In the genomic region with DNA sequence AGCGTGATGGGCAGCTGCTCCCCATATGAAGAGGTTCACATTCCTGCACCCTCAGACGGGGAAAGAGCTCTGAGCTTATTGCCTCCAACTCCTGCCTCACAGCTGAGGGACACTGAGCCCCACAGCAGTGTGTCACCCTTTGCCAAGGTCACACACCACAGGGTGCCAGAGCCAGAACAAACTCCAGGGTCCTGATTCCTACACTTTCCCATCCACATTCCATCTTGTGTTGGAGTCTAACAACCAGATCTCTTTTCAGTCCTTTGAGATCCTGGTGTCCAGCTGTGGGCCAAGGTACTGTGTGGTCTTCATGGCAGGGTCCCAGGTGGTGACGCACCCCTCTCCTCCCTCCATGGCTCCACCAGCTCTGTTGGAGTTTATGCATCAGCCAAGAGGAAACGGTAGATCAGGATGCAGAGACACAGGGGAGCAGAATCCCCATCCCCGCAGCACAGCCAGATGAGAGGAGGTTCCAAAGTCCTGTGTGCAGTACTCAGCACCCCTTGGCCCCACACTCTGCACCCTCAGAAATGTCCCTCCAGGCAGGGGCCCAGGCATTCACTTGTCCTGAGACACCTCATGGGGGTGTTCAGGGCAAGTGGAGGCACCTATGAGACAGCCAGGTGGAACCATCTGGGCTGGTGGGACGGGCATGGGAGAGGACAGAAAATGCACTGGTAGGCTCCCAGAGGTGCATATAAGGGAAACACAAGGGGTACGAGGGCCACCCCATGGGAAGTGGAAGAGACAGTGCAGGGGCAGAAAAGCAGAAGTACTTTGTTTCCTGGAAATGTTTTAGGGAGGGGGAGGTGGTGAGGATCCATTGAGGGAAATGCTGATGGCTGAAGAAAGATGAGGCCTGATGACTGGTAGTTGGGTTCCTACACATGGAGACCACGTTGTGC, we compare ENCODE assay signal across 1 cellular context.
A peak's percentile ranks its signal among the peaks of the same experiment; 100 is the strongest.
TF ChIP-seq lines count a peak whose summit lies in the region.

No MANE protein-coding gene starts in this region.

TF ChIP-seq in K562, 482 proteins besides CTCF, POLR2A, EP300 and RAD21 (continued from another document and continues in another):
- TF ChIP-seq, protein P1, sequence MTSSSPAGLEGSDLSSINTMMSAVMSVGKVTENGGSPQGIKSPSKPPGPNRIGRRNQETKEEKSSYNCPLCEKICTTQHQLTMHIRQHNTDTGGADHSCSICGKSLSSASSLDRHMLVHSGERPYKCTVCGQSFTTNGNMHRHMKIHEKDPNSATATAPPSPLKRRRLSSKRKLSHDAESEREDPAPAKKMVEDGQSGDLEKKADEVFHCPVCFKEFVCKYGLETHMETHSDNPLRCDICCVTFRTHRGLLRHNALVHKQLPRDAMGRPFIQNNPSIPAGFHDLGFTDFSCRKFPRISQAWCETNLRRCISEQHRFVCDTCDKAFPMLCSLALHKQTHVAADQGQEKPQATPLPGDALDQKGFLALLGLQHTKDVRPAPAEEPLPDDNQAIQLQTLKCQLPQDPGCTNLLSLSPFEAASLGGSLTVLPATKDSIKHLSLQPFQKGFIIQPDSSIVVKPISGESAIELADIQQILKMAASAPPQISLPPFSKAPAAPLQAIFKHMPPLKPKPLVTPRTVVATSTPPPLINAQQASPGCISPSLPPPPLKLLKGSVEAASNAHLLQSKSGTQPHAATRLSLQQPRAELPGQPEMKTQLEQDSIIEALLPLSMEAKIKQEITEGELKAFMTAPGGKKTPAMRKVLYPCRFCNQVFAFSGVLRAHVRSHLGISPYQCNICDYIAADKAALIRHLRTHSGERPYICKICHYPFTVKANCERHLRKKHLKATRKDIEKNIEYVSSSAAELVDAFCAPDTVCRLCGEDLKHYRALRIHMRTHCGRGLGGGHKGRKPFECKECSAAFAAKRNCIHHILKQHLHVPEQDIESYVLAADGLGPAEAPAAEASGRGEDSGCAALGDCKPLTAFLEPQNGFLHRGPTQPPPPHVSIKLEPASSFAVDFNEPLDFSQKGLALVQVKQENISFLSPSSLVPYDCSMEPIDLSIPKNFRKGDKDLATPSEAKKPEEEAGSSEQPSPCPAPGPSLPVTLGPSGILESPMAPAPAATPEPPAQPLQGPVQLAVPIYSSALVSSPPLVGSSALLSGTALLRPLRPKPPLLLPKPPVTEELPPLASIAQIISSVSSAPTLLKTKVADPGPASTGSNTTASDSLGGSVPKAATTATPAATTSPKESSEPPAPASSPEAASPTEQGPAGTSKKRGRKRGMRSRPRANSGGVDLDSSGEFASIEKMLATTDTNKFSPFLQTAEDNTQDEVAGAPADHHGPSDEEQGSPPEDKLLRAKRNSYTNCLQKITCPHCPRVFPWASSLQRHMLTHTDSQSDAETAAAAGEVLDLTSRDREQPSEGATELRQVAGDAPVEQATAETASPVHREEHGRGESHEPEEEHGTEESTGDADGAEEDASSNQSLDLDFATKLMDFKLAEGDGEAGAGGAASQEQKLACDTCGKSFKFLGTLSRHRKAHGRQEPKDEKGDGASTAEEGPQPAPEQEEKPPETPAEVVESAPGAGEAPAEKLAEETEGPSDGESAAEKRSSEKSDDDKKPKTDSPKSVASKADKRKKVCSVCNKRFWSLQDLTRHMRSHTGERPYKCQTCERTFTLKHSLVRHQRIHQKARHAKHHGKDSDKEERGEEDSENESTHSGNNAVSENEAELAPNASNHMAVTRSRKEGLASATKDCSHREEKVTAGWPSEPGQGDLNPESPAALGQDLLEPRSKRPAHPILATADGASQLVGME (CRISPR knock-in tag; IDR thresholded peaks at IDR 0.05), result no peak
- TF ChIP-seq PRMT5 (CRISPR knock-in tag; IDR thresholded peaks at IDR 0.05), result 0 out of 2 replicates have a peak, but pooled peaks have one; percentile 45
- no peak for TF ChIP-seq KAT2B (IDR thresholded peaks at IDR 0.05; ENCODE audit: low read depth, low read length)
- TF ChIP-seq FOXK2 (conservative IDR thresholded peaks at IDR 0.05 in 1 of 2, IDR thresholded peaks at IDR 0.05 in 1 of 2; ENCODE audit: low read depth in 2 of 2), result no peak
- TF ChIP-seq, protein P2, sequence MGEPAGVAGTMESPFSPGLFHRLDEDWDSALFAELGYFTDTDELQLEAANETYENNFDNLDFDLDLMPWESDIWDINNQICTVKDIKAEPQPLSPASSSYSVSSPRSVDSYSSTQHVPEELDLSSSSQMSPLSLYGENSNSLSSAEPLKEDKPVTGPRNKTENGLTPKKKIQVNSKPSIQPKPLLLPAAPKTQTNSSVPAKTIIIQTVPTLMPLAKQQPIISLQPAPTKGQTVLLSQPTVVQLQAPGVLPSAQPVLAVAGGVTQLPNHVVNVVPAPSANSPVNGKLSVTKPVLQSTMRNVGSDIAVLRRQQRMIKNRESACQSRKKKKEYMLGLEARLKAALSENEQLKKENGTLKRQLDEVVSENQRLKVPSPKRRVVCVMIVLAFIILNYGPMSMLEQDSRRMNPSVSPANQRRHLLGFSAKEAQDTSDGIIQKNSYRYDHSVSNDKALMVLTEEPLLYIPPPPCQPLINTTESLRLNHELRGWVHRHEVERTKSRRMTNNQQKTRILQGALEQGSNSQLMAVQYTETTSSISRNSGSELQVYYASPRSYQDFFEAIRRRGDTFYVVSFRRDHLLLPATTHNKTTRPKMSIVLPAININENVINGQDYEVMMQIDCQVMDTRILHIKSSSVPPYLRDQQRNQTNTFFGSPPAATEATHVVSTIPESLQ (CRISPR knock-in tag; IDR thresholded peaks at IDR 0.05), result no peak
- TF ChIP-seq PCBP2 (IDR thresholded peaks at IDR 0.05; ENCODE audit: low read depth, low read length, poor library complexity, severe bottlenecking), result no peak
- TF ChIP-seq FOXJ2 (tag; IDR thresholded peaks at IDR 0.05), result no peak
- TF ChIP-seq, protein P3, sequence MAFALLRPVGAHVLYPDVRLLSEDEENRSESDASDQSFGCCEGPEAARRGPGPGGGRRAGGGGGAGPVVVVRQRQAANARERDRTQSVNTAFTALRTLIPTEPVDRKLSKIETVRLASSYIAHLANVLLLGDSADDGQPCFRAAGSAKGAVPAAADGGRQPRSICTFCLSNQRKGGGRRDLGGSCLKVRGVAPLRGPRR (CRISPR knock-in tag; IDR thresholded peaks at IDR 0.05), result no peak
- no peak for TF ChIP-seq MCM3 (IDR thresholded peaks at IDR 0.05)
- TF ChIP-seq, protein P4, sequence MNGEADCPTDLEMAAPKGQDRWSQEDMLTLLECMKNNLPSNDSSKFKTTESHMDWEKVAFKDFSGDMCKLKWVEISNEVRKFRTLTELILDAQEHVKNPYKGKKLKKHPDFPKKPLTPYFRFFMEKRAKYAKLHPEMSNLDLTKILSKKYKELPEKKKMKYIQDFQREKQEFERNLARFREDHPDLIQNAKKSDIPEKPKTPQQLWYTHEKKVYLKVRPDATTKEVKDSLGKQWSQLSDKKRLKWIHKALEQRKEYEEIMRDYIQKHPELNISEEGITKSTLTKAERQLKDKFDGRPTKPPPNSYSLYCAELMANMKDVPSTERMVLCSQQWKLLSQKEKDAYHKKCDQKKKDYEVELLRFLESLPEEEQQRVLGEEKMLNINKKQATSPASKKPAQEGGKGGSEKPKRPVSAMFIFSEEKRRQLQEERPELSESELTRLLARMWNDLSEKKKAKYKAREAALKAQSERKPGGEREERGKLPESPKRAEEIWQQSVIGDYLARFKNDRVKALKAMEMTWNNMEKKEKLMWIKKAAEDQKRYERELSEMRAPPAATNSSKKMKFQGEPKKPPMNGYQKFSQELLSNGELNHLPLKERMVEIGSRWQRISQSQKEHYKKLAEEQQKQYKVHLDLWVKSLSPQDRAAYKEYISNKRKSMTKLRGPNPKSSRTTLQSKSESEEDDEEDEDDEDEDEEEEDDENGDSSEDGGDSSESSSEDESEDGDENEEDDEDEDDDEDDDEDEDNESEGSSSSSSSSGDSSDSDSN (IDR thresholded peaks at IDR 0.05; ENCODE audit: borderline replicate concordance in 1 of 2, low read depth in 2 of 2, low read length in 2 of 2), result no peak
- TF ChIP-seq SRSF7 (optimal IDR thresholded peaks at IDR 0.05; ENCODE audit: low read depth, low read length), result no peak
- TF ChIP-seq ZNF583 (CRISPR knock-in tag; IDR thresholded peaks at IDR 0.05), result no peak
- TF ChIP-seq STAT5B (CRISPR knock-in tag; IDR thresholded peaks at IDR 0.05), result no peak
- TF ChIP-seq, protein P5, sequence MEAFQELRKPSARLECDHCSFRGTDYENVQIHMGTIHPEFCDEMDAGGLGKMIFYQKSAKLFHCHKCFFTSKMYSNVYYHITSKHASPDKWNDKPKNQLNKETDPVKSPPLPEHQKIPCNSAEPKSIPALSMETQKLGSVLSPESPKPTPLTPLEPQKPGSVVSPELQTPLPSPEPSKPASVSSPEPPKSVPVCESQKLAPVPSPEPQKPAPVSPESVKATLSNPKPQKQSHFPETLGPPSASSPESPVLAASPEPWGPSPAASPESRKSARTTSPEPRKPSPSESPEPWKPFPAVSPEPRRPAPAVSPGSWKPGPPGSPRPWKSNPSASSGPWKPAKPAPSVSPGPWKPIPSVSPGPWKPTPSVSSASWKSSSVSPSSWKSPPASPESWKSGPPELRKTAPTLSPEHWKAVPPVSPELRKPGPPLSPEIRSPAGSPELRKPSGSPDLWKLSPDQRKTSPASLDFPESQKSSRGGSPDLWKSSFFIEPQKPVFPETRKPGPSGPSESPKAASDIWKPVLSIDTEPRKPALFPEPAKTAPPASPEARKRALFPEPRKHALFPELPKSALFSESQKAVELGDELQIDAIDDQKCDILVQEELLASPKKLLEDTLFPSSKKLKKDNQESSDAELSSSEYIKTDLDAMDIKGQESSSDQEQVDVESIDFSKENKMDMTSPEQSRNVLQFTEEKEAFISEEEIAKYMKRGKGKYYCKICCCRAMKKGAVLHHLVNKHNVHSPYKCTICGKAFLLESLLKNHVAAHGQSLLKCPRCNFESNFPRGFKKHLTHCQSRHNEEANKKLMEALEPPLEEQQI (IDR thresholded peaks at IDR 0.05), result no peak
- TF ChIP-seq FOXJ3 (CRISPR knock-in tag; IDR thresholded peaks at IDR 0.05), result no peak
- TF ChIP-seq HSF4 (CRISPR knock-in tag; IDR thresholded peaks at IDR 0.05; ENCODE audit: borderline replicate concordance), result no peak
- no peak for TF ChIP-seq NR1H2 (CRISPR knock-in tag; IDR thresholded peaks at IDR 0.05)
- no peak for TF ChIP-seq CBX3 (IDR thresholded peaks at IDR 0.05; ENCODE audit: borderline replicate concordance in 1 of 2, low read length in 2 of 2)
- no peak for TF ChIP-seq ZFP1 (CRISPR knock-in tag; IDR thresholded peaks at IDR 0.05)
- no peak for TF ChIP-seq BRD4 (IDR thresholded peaks at IDR 0.05)
- TF ChIP-seq ZNF778 (CRISPR knock-in tag; IDR thresholded peaks at IDR 0.05), result no peak
- TF ChIP-seq, protein P6, sequence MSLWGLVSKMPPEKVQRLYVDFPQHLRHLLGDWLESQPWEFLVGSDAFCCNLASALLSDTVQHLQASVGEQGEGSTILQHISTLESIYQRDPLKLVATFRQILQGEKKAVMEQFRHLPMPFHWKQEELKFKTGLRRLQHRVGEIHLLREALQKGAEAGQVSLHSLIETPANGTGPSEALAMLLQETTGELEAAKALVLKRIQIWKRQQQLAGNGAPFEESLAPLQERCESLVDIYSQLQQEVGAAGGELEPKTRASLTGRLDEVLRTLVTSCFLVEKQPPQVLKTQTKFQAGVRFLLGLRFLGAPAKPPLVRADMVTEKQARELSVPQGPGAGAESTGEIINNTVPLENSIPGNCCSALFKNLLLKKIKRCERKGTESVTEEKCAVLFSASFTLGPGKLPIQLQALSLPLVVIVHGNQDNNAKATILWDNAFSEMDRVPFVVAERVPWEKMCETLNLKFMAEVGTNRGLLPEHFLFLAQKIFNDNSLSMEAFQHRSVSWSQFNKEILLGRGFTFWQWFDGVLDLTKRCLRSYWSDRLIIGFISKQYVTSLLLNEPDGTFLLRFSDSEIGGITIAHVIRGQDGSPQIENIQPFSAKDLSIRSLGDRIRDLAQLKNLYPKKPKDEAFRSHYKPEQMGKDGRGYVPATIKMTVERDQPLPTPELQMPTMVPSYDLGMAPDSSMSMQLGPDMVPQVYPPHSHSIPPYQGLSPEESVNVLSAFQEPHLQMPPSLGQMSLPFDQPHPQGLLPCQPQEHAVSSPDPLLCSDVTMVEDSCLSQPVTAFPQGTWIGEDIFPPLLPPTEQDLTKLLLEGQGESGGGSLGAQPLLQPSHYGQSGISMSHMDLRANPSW (CRISPR knock-in tag; IDR thresholded peaks at IDR 0.05), result peak; percentile 3; the same call in 1 of the 2 replicates
- peak in 1 of 2 experiments; percentile 83; a peak in 1 of 4 replicates for TF ChIP-seq ETV6 (IDR thresholded peaks at IDR 0.05; ENCODE audit: borderline replicate concordance in 1 of 2, low read depth in 2 of 2, low read length in 1 of 2)
- no peak for TF ChIP-seq ETV6 (CRISPR knock-in tag; IDR thresholded peaks at IDR 0.05; ENCODE audit: borderline replicate concordance)
- TF ChIP-seq MXI1 (IDR thresholded peaks at IDR 0.05; ENCODE audit: low read depth, low read length), result no peak
- no peak for TF ChIP-seq ZNF124 (CRISPR knock-in tag; IDR thresholded peaks at IDR 0.05)
- TF ChIP-seq SOX6 (IDR thresholded peaks at IDR 0.05), result no peak
- TF ChIP-seq GATAD2A (IDR thresholded peaks at IDR 0.05), result peak; percentile 19; the same call in 1 of the 2 replicates
- no peak for TF ChIP-seq FOXK1 (CRISPR knock-in tag; IDR thresholded peaks at IDR 0.05; ENCODE audit: borderline replicate concordance)
- no peak; the same call in 1 of the 2 replicates for TF ChIP-seq TEAD4 (IDR thresholded peaks at IDR 0.05; ENCODE audit: low read length)
- no peak for TF ChIP-seq TEAD4 (CRISPR knock-in tag; IDR thresholded peaks at IDR 0.05; ENCODE audit: borderline replicate concordance)
- no peak for TF ChIP-seq GTF2A2 (tag; IDR thresholded peaks at IDR 0.05)
- no peak for TF ChIP-seq BCL6 (CRISPR knock-in tag; IDR thresholded peaks at IDR 0.05)
- TF ChIP-seq TCFL5 (CRISPR knock-in tag; conservative IDR thresholded peaks at IDR 0.05), result no peak
- TF ChIP-seq KAT8 (IDR thresholded peaks at IDR 0.05; ENCODE audit: low read depth), result no peak
- no peak for TF ChIP-seq RHOXF2B (CRISPR knock-in tag; conservative IDR thresholded peaks at IDR 0.05)
- no peak for TF ChIP-seq CHD1 (IDR thresholded peaks at IDR 0.05; ENCODE audit: low read length)
- TF ChIP-seq ELF1 (tag; IDR thresholded peaks at IDR 0.05), result no peak
- TF ChIP-seq ZKSCAN3 (CRISPR knock-in tag; IDR thresholded peaks at IDR 0.05), result no peak
- TF ChIP-seq NCOA6 (IDR thresholded peaks at IDR 0.05), result no peak
- no peak for TF ChIP-seq ETV1 (tag; conservative IDR thresholded peaks at IDR 0.05; ENCODE audit: low read depth)
- TF ChIP-seq SMAD3 (CRISPR knock-in tag; conservative IDR thresholded peaks at IDR 0.05), result no peak
- no peak for TF ChIP-seq MAFK (IDR thresholded peaks at IDR 0.05; ENCODE audit: low read length)
- TF ChIP-seq ATF1 (CRISPR knock-in tag; IDR thresholded peaks at IDR 0.05), result 0 out of 2 replicates have a peak, but pooled peaks have one; percentile 12
- no peak for TF ChIP-seq ATF1 (tag; IDR thresholded peaks at IDR 0.05)
- TF ChIP-seq, protein P7, sequence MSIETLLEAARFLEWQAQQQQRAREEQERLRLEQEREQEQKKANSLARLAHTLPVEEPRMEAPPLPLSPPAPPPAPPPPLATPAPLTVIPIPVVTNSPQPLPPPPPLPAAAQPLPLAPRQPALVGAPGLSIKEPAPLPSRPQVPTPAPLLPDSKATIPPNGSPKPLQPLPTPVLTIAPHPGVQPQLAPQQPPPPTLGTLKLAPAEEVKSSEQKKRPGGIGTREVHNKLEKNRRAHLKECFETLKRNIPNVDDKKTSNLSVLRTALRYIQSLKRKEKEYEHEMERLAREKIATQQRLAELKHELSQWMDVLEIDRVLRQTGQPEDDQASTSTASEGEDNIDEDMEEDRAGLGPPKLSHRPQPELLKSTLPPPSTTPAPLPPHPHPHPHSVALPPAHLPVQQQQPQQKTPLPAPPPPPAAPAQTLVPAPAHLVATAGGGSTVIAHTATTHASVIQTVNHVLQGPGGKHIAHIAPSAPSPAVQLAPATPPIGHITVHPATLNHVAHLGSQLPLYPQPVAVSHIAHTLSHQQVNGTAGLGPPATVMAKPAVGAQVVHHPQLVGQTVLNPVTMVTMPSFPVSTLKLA (conservative IDR thresholded peaks at IDR 0.05), result no peak
- TF ChIP-seq JUNB (CRISPR knock-in tag; conservative IDR thresholded peaks at IDR 0.05), result no peak
